In genomic region chr3:45137656-45138181, GRCh38 we compare ENCODE assay signal across 16 cellular contexts. TPM values are rescaled to one million over a fixed set of nuclear protein-coding genes. Genes with fewer than 3 reads are reported as not detected.
DNase-seq lines count a peak whose midpoint lies in the region; ATAC-seq and TF ChIP-seq lines count a peak whose summit lies in the region.
"Had no signal": no experiment of that assay in that cellular context is flagged by ENCODE, and none has a peak within 500 bp of the region (broad histone marks: within the 10 kb centered on the region; RNA-seq: fewer than 3 reads in every experiment).

No MANE protein-coding gene starts in this region.

- intact Hi-C loops in esophagus muscularis mucosa (cut with DNase I) = no loop called here

- H3K4me3 Mint-ChIP-seq in endodermal cell = no peak overlapping the region
- H3K4me3 Mint-ChIP-seq in activated T-cell treated with anti-CD3 and anti-CD28 coated beads, Interleukin-2, amount 50 U/mL, for 4 hours = no peak overlapping the region
- H3K4me3 Mint-ChIP-seq: activated naive CD8-positive, alpha-beta T cell treated with anti-CD3 and anti-CD28 coated beads for 36 hours; CD8-positive, alpha-beta T cell; memory B cell; T-helper 1 cell treated with Interleukin-12 subunit alpha and Interleukin-12 subunit beta and Interleukin-4 antibody, amounts not matched to agents 30 μg/mL and 1 μg/mL, for 36 hours had no signal

- TF ChIP-seq CTCF in endodermal cell (conservative IDR thresholded peaks at IDR 0.05) = no peak
- no peak for TF ChIP-seq CTCF in esophagus muscularis mucosa (IDR thresholded peaks at IDR 0.05)

- H3K9me3 ChIP-seq in endodermal cell (ENCODE audit: control insufficient read depth, low read length) (no peaks in the 10 kb centered on the region), esophagus muscularis mucosa (no peaks in the 10 kb centered on the region)

- no peak overlapping the region for H3K9ac ChIP-seq in endodermal cell (ENCODE audit: extremely low read depth, low read length, poor library complexity, severe bottlenecking)

- H3K4me3 ChIP-seq in endodermal cell (ENCODE audit: low read length) (no peak overlapping the region), esophagus muscularis mucosa (no peak overlapping the region)
- H3K4me3 ChIP-seq: coronary artery had no signal

- peaks cover 8% of the 10 kb centered on the region for H3K4me1 Mint-ChIP-seq in endodermal cell
- no peaks in the 10 kb centered on the region for H3K4me1 Mint-ChIP-seq in activated T-cell treated with anti-CD3 and anti-CD28 coated beads, Interleukin-2, amount 50 U/mL, for 4 hours (ENCODE audit: low read depth)
- H3K4me1 Mint-ChIP-seq: memory B cell had no signal

- no peaks in the 10 kb centered on the region for H3K36me3 ChIP-seq in endodermal cell (ENCODE audit: control insufficient read depth, insufficient read depth, low read length)
- no peaks in the 10 kb centered on the region for H3K36me3 ChIP-seq in esophagus muscularis mucosa

- peaks cover 8% of the 10 kb centered on the region for H3K27me3 Mint-ChIP-seq in endodermal cell (ENCODE audit: insufficient read depth)
- H3K27me3 Mint-ChIP-seq in activated T-cell treated with anti-CD3 and anti-CD28 coated beads, Interleukin-2, amount 50 U/mL, for 4 hours (ENCODE audit: low read depth) = peaks cover 21% of the 10 kb centered on the region

- peaks cover 3% of the 10 kb centered on the region for H3K9me3 Mint-ChIP-seq in endodermal cell
- no peaks in the 10 kb centered on the region for H3K9me3 Mint-ChIP-seq in activated T-cell treated with anti-CD3 and anti-CD28 coated beads, Interleukin-2, amount 50 U/mL, for 4 hours
- H3K9me3 Mint-ChIP-seq: activated naive CD8-positive, alpha-beta T cell treated with anti-CD3 and anti-CD28 coated beads for 36 hours; CD8-positive, alpha-beta T cell; memory B cell; T-helper 1 cell treated with Interleukin-12 subunit alpha and Interleukin-12 subunit beta and Interleukin-4 antibody, amounts not matched to agents 30 μg/mL and 1 μg/mL, for 36 hours had no signal

- peaks cover 3% of the 10 kb centered on the region for H3K4me1 ChIP-seq in endodermal cell (ENCODE audit: control insufficient read depth, insufficient read depth, low read length)
- H3K4me1 ChIP-seq in esophagus muscularis mucosa = peaks cover 6 to 18% (median 12%) of the 10 kb centered on the region in 4 donors

- no peak for TF ChIP-seq POLR2A in esophagus muscularis mucosa (IDR thresholded peaks at IDR 0.05; ENCODE audit: low read depth)

- H3K36me3 Mint-ChIP-seq in endodermal cell (ENCODE audit: low read depth) = peaks cover 3% of the 10 kb centered on the region
- no peaks in the 10 kb centered on the region for H3K36me3 Mint-ChIP-seq in activated T-cell treated with anti-CD3 and anti-CD28 coated beads, Interleukin-2, amount 50 U/mL, for 4 hours (ENCODE audit: insufficient read depth)
- H3K36me3 Mint-ChIP-seq: activated naive CD8-positive, alpha-beta T cell treated with anti-CD3 and anti-CD28 coated beads for 36 hours; CD8-positive, alpha-beta T cell; memory B cell had no signal

- H3K27ac Mint-ChIP-seq in endodermal cell = no peak overlapping the region
- H3K27ac Mint-ChIP-seq: activated naive CD8-positive, alpha-beta T cell treated with anti-CD3 and anti-CD28 coated beads for 36 hours; CD8-positive, alpha-beta T cell; memory B cell; T-helper 1 cell treated with Interleukin-12 subunit alpha and Interleukin-12 subunit beta and Interleukin-4 antibody, amounts not matched to agents 30 μg/mL and 1 μg/mL, for 36 hours had no signal

- H3K27ac ChIP-seq in endodermal cell (ENCODE audit: low read depth, low read length) = no peak overlapping the region
- H3K27ac ChIP-seq in esophagus muscularis mucosa (replicated peaks in 1 of 4) = no peak overlapping the region

- ATAC-seq in HG02885 (IDR thresholded peaks at IDR 0.05; ENCODE audit: poor library complexity, unreplicated experiment) = no peak
- no peak for ATAC-seq in activated T-cell treated with anti-CD3 and anti-CD28 coated beads, Interleukin-2, amount 50 U/mL, for 4 hours
- ATAC-seq: CD8-positive, alpha-beta T cell had no signal

- TF ChIP-seq EP300 in esophagus muscularis mucosa (IDR thresholded peaks at IDR 0.05) = no peak

- WGBS in endodermal cell (ENCODE audit: insufficient coverage in 1 of 2, insufficient read length in 1 of 2), 2 experiments = 89 to 98% methylated on average over 4 to 5 of the region's 5 CpGs
- WGBS in esophagus muscularis mucosa = 87% methylated on average over 5 of the region's 5 CpGs

- no peaks in the 10 kb centered on the region for H3K27me3 ChIP-seq in endodermal cell (ENCODE audit: control insufficient read depth, insufficient read depth, low read length, poor library complexity, severe bottlenecking)
- H3K27me3 ChIP-seq in esophagus muscularis mucosa = no peaks in the 10 kb centered on the region

- DNase-seq in ELR (ENCODE audit: low read depth) (peak; percentile 29), NCI-H526 treated with DMSO at 0.1 percent for 48 hours (lab: John Stamatoyannopoulos, UW) (peak; percentile 80), endodermal cell (peak; percentile 52), myocyte (ENCODE audit: low read depth) (peak; percentile 55), germinal center (ENCODE audit: low spot score) (no peak), esophagus muscularis mucosa (ENCODE audit: extremely low spot score) (no peak)
- DNase-seq in activated T-cell treated with anti-CD3 and anti-CD28 coated beads, Interleukin-2, amount 50 U/mL, for 4 hours = no peak
- DNase-seq: activated naive CD8-positive, alpha-beta T cell treated with anti-CD3 and anti-CD28 coated beads for 36 hours; CD8-positive, alpha-beta T cell; hypothalamus; NCI-H146; stimulated activated naive CD4-positive, alpha-beta T cell treated with Interleukin-2 at 50 U/mL for 16 hours had no signal

RNA-seq across cellular contexts. Expression of gene CDCP1, which starts 8.5 kb away (rescaled TPM):
- total RNA-seq in endodermal cell = 10 to 100 TPM in 1 of 2 donors, 1 to 10 TPM in 1; 8.9 to 13.1 TPM
- 0.68 TPM for polyA plus RNA-seq in endodermal cell (2013, experiment 1 of 2)
- polyA plus RNA-seq in endodermal cell (2013, experiment 2 of 2) = 0.37 TPM
- 2.5 and 2.7 TPM in 2 replicates for total RNA-seq in myocyte
- 0.34 TPM for polyA plus RNA-seq in myocyte (2012)
- 1 to 10 TPM in 2 of 3 donors, under 1 TPM in 1; 0.63 to 2.3 (median 1.0) TPM for total RNA-seq in activated T-cell treated with anti-CD3 and anti-CD28 coated beads, Interleukin-2, amount 50 U/mL, for 4 hours
- 1 to 10 TPM; 1.2 to 6.4 (median 2.1) TPM for total RNA-seq in esophagus muscularis mucosa
- total RNA-seq: CD8-positive, alpha-beta T cell had no signal

Comparison
In these comparisons a context has a peak if more than half of its experiments do, and no peak if none do; other contexts are left out.
1. DNase-seq: peak in ELR (single experiment), NCI-H526 treated with DMSO at 0.1 percent for 48 hours (single experiment), endodermal cell (single experiment) and myocyte (single experiment); none in germinal center (single experiment), activated T-cell treated with anti-CD3 and anti-CD28 coated beads, Interleukin-2, amount 50 U/mL, for 4 hours (single experiment) and esophagus muscularis mucosa (single experiment).